28 cellular contexts compared by ENCODE assay signal in the genomic region with DNA sequence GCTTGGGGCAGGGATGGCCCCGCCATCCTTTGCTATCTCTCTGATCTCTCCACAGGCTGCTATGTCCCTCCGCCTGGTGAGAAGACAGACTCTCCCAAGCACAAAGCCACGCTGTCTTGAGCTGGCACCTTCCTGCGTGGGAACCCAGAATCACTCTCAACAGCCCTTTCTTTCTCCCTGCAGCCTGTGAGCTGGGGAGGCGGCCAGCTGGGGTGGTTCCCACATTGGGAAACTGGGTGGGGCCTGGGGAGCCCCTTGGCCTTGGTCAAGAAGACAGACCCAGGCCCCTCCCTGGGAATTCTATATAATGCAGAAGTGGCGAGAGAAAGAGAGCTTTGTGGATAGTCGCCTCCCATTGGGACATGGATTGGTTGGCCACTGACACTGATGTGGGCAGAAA.
"Had no signal": no experiment of that assay in that cellular context is flagged by ENCODE, and none has a peak within 500 bp of the region (broad histone marks: within the 10 kb centered on the region; RNA-seq: fewer than 3 reads in every experiment).

No MANE protein-coding gene starts in this region.

- H3K4me3 Mint-ChIP-seq: activated CD4-positive, alpha-beta memory T cell treated with anti-CD3 and anti-CD28 coated beads for 36 hours; activated CD4-positive, alpha-beta T cell treated with anti-CD3 and anti-CD28 coated beads for 36 hours; activated CD4-positive, alpha-beta T cell treated with anti-CD3 and anti-CD28 coated beads, Interleukin-2, amount 10 ng/mL, durations not matched to agents 24 days and 14 days; activated CD8-positive, alpha-beta memory T cell treated with anti-CD3 and anti-CD28 coated beads, Interleukin-2, amount 10 ng/mL, durations not matched to agents 7 days and 5 days; activated CD8-positive, alpha-beta T cell treated with anti-CD3 and anti-CD28 coated beads, Interleukin-2, amount 10 ng/mL, durations not matched to agents 7 days and 5 days; activated naive CD4-positive, alpha-beta T cell treated with anti-CD3 and anti-CD28 coated beads, Interleukin-2, amount 10 ng/mL, durations not matched to agents 7 days and 5 days; activated T-cell treated with anti-CD3 and anti-CD28 coated beads, Interleukin-2, amount 50 U/mL, for 24 hours; activated T-cell treated with anti-CD3 and anti-CD28 coated beads, Interleukin-2, amount 50 U/mL, for 72 hours; effector memory CD8-positive, alpha-beta T cell; T-helper 17 cell had no signal

- FAIRE-seq: colon had no signal

- ATAC-seq: activated CD4-positive, alpha-beta T cell treated with anti-CD3 and anti-CD28 coated beads for 36 hours; activated CD8-positive, alpha-beta memory T cell treated with anti-CD3 and anti-CD28 coated beads, Interleukin-2, amount 10 ng/mL, durations not matched to agents 7 days and 5 days; activated CD8-positive, alpha-beta T cell treated with anti-CD3 and anti-CD28 coated beads, Interleukin-2, amount 10 ng/mL, durations not matched to agents 7 days and 5 days; activated naive CD4-positive, alpha-beta T cell treated with anti-CD3 and anti-CD28 coated beads, Interleukin-2, amount 50 U/mL, for 72 hours; activated T-cell treated with anti-CD3 and anti-CD28 coated beads, Interleukin-2, amount 50 U/mL, for 72 hours; body of pancreas; effector memory CD8-positive, alpha-beta T cell; foreskin keratinocyte; gastrocnemius medialis; T-helper 17 cell had no signal

- H3K9me3 ChIP-seq: body of pancreas, esophagus muscularis mucosa, gastrocnemius medialis had no signal

- H3K27ac Mint-ChIP-seq: activated CD4-positive, alpha-beta memory T cell treated with anti-CD3 and anti-CD28 coated beads for 36 hours; activated CD4-positive, alpha-beta T cell treated with anti-CD3 and anti-CD28 coated beads for 36 hours; activated CD4-positive, alpha-beta T cell treated with anti-CD3 and anti-CD28 coated beads, Interleukin-2, amount 10 ng/mL, durations not matched to agents 24 days and 14 days; activated CD8-positive, alpha-beta memory T cell treated with anti-CD3 and anti-CD28 coated beads, Interleukin-2, amount 10 ng/mL, durations not matched to agents 7 days and 5 days; activated CD8-positive, alpha-beta T cell treated with anti-CD3 and anti-CD28 coated beads, Interleukin-2, amount 10 ng/mL, durations not matched to agents 7 days and 5 days; activated naive CD4-positive, alpha-beta T cell treated with anti-CD3 and anti-CD28 coated beads, Interleukin-2, amount 10 ng/mL, durations not matched to agents 7 days and 5 days; activated naive CD4-positive, alpha-beta T cell treated with anti-CD3 and anti-CD28 coated beads, Interleukin-2, amount 50 U/mL, for 72 hours; activated T-cell treated with anti-CD3 and anti-CD28 coated beads, Interleukin-2, amount 50 U/mL, for 24 hours; activated T-cell treated with anti-CD3 and anti-CD28 coated beads, Interleukin-2, amount 50 U/mL, for 72 hours; effector memory CD8-positive, alpha-beta T cell; T-helper 17 cell had no signal

- H3K36me3 Mint-ChIP-seq: activated CD4-positive, alpha-beta memory T cell treated with anti-CD3 and anti-CD28 coated beads for 36 hours; activated CD8-positive, alpha-beta memory T cell treated with anti-CD3 and anti-CD28 coated beads, Interleukin-2, amount 10 ng/mL, durations not matched to agents 7 days and 5 days; activated naive CD4-positive, alpha-beta T cell treated with anti-CD3 and anti-CD28 coated beads, Interleukin-2, amount 10 ng/mL, durations not matched to agents 7 days and 5 days; activated naive CD4-positive, alpha-beta T cell treated with anti-CD3 and anti-CD28 coated beads, Interleukin-2, amount 50 U/mL, for 72 hours had no signal

- H3K36me3 ChIP-seq: esophagus muscularis mucosa, gastrocnemius medialis had no signal

- H3K4me3 ChIP-seq: body of pancreas, esophagus muscularis mucosa, gastrocnemius medialis had no signal

- DNase-seq: activated CD4-positive, alpha-beta memory T cell treated with anti-CD3 and anti-CD28 coated beads for 36 hours; activated CD4-positive, alpha-beta T cell treated with anti-CD3 and anti-CD28 coated beads for 36 hours; activated CD4-positive, alpha-beta T cell treated with anti-CD3 and anti-CD28 coated beads, Interleukin-2, amount 10 ng/mL, durations not matched to agents 24 days and 14 days; activated CD4-positive, CD25-positive, alpha-beta regulatory T cell; activated CD4-positive, CD25-positive, alpha-beta regulatory T cell treated with anti-CD3 and anti-CD28 coated beads, Interleukin-2, amount 50 U/mL, for 72 hours; activated CD8-positive, alpha-beta memory T cell treated with anti-CD3 and anti-CD28 coated beads, Interleukin-2, amount 10 ng/mL, durations not matched to agents 7 days and 5 days; activated CD8-positive, alpha-beta memory T cell treated with anti-CD3 and anti-CD28 coated beads, Interleukin-2, amount 50 U/mL, for 48 hours; activated CD8-positive, alpha-beta T cell treated with anti-CD3 and anti-CD28 coated beads, Interleukin-2, amount 10 ng/mL, durations not matched to agents 7 days and 5 days; activated gamma-delta T cell; activated naive CD4-positive, alpha-beta T cell; activated naive CD4-positive, alpha-beta T cell treated with anti-CD3 and anti-CD28 coated beads, Interleukin-2, amount 10 ng/mL, durations not matched to agents 7 days and 5 days; activated T-cell treated with anti-CD3 and anti-CD28 coated beads for 4 hours; activated T-cell treated with anti-CD3 and anti-CD28 coated beads, Interleukin-2, amount 50 U/mL, for 24 hours; activated T-cell treated with anti-CD3 and anti-CD28 coated beads, Interleukin-2, amount 50 U/mL, for 72 hours; aorta; body of pancreas; cortex of kidney; dermis blood vessel endothelial cell; effector CD4-positive, alpha-beta T cell; effector memory CD8-positive, alpha-beta T cell; erythroblast; foreskin keratinocyte; gastrocnemius medialis; T-helper 1 cell; T-helper 17 cell had no signal

- H3K9me3 Mint-ChIP-seq: activated CD4-positive, alpha-beta memory T cell treated with anti-CD3 and anti-CD28 coated beads for 36 hours; activated CD4-positive, alpha-beta T cell treated with anti-CD3 and anti-CD28 coated beads, Interleukin-2, amount 10 ng/mL, durations not matched to agents 24 days and 14 days; activated naive CD4-positive, alpha-beta T cell treated with anti-CD3 and anti-CD28 coated beads, Interleukin-2, amount 10 ng/mL, durations not matched to agents 7 days and 5 days; activated naive CD4-positive, alpha-beta T cell treated with anti-CD3 and anti-CD28 coated beads, Interleukin-2, amount 50 U/mL, for 72 hours; activated T-cell treated with anti-CD3 and anti-CD28 coated beads, Interleukin-2, amount 50 U/mL, for 24 hours; activated T-cell treated with anti-CD3 and anti-CD28 coated beads, Interleukin-2, amount 50 U/mL, for 72 hours; effector memory CD8-positive, alpha-beta T cell had no signal

- H3K4me1 Mint-ChIP-seq: activated CD4-positive, alpha-beta T cell treated with anti-CD3 and anti-CD28 coated beads for 36 hours; activated CD4-positive, alpha-beta T cell treated with anti-CD3 and anti-CD28 coated beads, Interleukin-2, amount 10 ng/mL, durations not matched to agents 24 days and 14 days; activated CD8-positive, alpha-beta memory T cell treated with anti-CD3 and anti-CD28 coated beads, Interleukin-2, amount 10 ng/mL, durations not matched to agents 7 days and 5 days; activated naive CD4-positive, alpha-beta T cell treated with anti-CD3 and anti-CD28 coated beads, Interleukin-2, amount 10 ng/mL, durations not matched to agents 7 days and 5 days had no signal

- H3K27me3 ChIP-seq: body of pancreas, gastrocnemius medialis had no signal

- H3K4me1 ChIP-seq: body of pancreas, foreskin keratinocyte, gastrocnemius medialis had no signal

- H3K27ac ChIP-seq: body of pancreas, esophagus muscularis mucosa, foreskin keratinocyte, gastrocnemius medialis had no signal
